ENCODE assay signal across 14 cellular contexts in the genomic region with DNA sequence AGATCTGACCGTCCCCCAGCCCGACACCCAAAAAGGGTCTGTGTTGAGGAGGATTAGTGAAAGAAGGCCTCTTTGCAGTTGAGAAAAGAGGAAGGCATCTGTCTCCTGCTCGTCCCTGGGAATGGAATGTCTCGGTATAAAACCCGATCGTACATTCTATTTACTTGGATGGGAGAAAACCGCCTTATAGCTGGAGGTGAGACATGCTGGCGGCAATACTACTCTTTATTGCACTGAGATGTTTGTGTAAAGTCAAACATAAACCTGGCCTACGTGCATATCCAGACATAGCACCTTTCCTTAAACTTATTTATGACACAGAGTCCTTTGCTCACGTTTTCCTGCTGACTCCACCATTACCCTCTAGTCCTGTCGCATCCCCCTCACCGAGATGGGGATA. TPM values are rescaled to one million over a fixed set of nuclear protein-coding genes. Genes with fewer than 3 reads are reported as not detected.
"Had no signal": no experiment of that assay in that cellular context is flagged by ENCODE, and none has a peak within 500 bp of the region (broad histone marks: within the 10 kb centered on the region; RNA-seq: fewer than 3 reads in every experiment).

No MANE protein-coding gene starts in this region.

- ATAC-seq: activated CD8-positive, alpha-beta T cell treated with anti-CD3 and anti-CD28 coated beads for 36 hours; gastrocnemius medialis; right cardiac atrium had no signal

- H3K4me3 Mint-ChIP-seq: activated CD8-positive, alpha-beta T cell treated with anti-CD3 and anti-CD28 coated beads for 36 hours; dendritic cell treated with granulocyte-macrophage colony-stimulating factor and Interleukin-4, amounts not matched to agents 40 ng/mL and 50 ng/mL, for 4 days; mesothelial cell of epicardium; stimulated activated naive CD8-positive, alpha-beta T cell treated with anti-CD3 and anti-CD28 coated beads, Interleukin-15, Interleukin-2, amounts not matched to agents 100 ng/mL and 50 ng/mL, for 24 hours had no signal

- H3K9me3 Mint-ChIP-seq: activated CD8-positive, alpha-beta T cell treated with anti-CD3 and anti-CD28 coated beads for 36 hours; dendritic cell treated with granulocyte-macrophage colony-stimulating factor and Interleukin-4, amounts not matched to agents 40 ng/mL and 50 ng/mL, for 4 days; mesothelial cell of epicardium; stimulated activated naive CD8-positive, alpha-beta T cell treated with anti-CD3 and anti-CD28 coated beads, Interleukin-15, Interleukin-2, amounts not matched to agents 100 ng/mL and 50 ng/mL, for 24 hours had no signal

- H3K27me3 Mint-ChIP-seq: activated CD8-positive, alpha-beta T cell treated with anti-CD3 and anti-CD28 coated beads for 36 hours; dendritic cell treated with granulocyte-macrophage colony-stimulating factor and Interleukin-4, amounts not matched to agents 40 ng/mL and 50 ng/mL, for 4 days; stimulated activated naive CD8-positive, alpha-beta T cell treated with anti-CD3 and anti-CD28 coated beads, Interleukin-15, Interleukin-2, amounts not matched to agents 100 ng/mL and 50 ng/mL, for 24 hours had no signal

- DNase-seq: activated CD4-positive, alpha-beta T cell treated with anti-CD3 and anti-CD28 coated beads for 4 hours; activated CD8-positive, alpha-beta T cell treated with anti-CD3 and anti-CD28 coated beads for 36 hours; cerebellar nuclear complex; erythroblast; gastrocnemius medialis; posterior cingulate gyrus; right cardiac atrium; small intestine; stimulated activated CD4-positive, alpha-beta T cell treated with anti-CD3 and anti-CD28 coated beads, Interleukin-4, amount 100 ng/mL, for 4 hours; stimulated activated CD8-positive, alpha-beta memory T cell treated with anti-CD3 and anti-CD28 coated beads, Interleukin-4, amount 100 ng/mL, for 48 hours; upper lobe of left lung had no signal

- H3K27ac Mint-ChIP-seq: activated CD8-positive, alpha-beta T cell treated with anti-CD3 and anti-CD28 coated beads for 36 hours; mesothelial cell of epicardium had no signal

RNA-seq across cellular contexts. Expression of a gene that starts 16.2 kb away (rescaled TPM):
- total RNA-seq: gastrocnemius medialis had no signal
